Comparison of ENCODE assay signal across 2 cellular contexts in the genomic region with DNA sequence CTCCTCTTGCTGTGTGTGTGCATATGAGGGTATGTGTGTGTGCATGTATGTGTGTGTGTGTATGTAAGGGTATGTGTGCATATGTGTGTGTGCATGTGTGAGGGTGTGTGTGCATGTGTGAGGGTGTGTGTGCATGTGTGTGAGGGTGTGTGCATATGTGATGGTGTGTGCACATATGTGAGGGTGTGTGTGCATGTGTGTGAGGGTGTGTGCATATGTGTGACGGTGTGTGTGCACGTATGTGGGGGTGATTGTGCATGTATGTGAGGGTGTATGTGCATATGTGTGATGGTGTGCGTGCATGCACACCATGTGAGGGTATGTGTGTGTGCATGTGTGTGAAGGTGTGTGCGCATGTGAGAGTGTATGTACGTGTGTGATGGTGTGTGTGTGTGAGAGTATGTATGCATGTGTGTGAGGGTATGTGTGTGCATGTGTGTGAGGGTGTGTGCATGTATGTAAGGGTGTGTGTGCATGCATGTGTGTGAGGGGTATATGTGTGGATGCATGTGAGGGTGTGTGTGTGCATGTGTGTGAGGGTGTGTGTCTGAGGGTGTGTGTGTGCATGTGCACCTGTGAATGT.
A peak's percentile ranks its signal among the peaks of the same experiment; 100 is the strongest.
TF ChIP-seq lines count a peak whose summit lies in the region.

No MANE protein-coding gene starts in this region.

TF ChIP-seq in GM12891, 5 proteins besides CTCF, POLR2A, EP300 and RAD21:
- no peak for TF ChIP-seq TAF1 (IDR thresholded peaks at IDR 0.05; ENCODE audit: low read depth, low read length)
- no peak for TF ChIP-seq PAX5 (IDR thresholded peaks at IDR 0.05; ENCODE audit: insufficient read depth, low read length, severe bottlenecking)
- no peak for TF ChIP-seq POLR2AphosphoS5 (IDR thresholded peaks at IDR 0.05; ENCODE audit: low read depth, low read length)
- TF ChIP-seq POU2F2 (IDR thresholded peaks at IDR 0.05; ENCODE audit: low read depth, low read length): no peak
- no peak for TF ChIP-seq SPI1 (IDR thresholded peaks at IDR 0.05; ENCODE audit: low read depth, low read length)

TF ChIP-seq in GM12878, 131 proteins besides CTCF, POLR2A, EP300 and RAD21:
- TF ChIP-seq MYB (IDR thresholded peaks at IDR 0.05; ENCODE audit: borderline replicate concordance, low read depth, low read length): no peak
- peak; percentile 55 for TF ChIP-seq NR2C2 (IDR thresholded peaks at IDR 0.05; ENCODE audit: borderline replicate concordance, control insufficient read depth, insufficient read length, low read depth)
- TF ChIP-seq, protein P1, sequence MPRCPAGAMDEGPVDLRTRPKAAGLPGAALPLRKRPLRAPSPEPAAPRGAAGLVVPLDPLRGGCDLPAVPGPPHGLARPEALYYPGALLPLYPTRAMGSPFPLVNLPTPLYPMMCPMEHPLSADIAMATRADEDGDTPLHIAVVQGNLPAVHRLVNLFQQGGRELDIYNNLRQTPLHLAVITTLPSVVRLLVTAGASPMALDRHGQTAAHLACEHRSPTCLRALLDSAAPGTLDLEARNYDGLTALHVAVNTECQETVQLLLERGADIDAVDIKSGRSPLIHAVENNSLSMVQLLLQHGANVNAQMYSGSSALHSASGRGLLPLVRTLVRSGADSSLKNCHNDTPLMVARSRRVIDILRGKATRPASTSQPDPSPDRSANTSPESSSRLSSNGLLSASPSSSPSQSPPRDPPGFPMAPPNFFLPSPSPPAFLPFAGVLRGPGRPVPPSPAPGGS (IDR thresholded peaks at IDR 0.05; ENCODE audit: borderline replicate concordance, insufficient read depth, low read depth, low read length, poor library complexity, severe bottlenecking): peak; percentile 84
